17 cellular contexts compared by ENCODE assay signal in the genomic region with DNA sequence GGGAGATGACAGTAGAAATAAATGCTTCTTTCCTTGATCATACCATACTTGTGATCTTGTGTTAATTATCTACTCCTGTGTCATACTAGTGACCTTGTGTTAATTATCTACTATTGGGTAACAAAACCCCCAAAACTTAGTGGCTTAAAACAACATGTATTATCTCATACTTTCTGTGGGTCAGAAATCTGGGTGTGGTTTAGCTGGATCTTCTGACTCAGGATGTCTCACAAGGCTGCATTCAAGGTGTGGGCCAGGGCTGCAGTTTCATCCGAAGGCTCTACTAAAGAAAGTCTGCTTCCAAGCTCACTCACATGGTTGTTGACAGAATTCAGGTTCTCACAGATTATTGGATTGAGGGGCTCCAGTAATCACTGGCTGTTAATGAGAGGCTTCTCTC.
"Had no signal": no experiment of that assay in that cellular context is flagged by ENCODE, and none has a peak within 500 bp of the region (broad histone marks: within the 10 kb centered on the region; RNA-seq: fewer than 3 reads in every experiment).

No MANE protein-coding gene starts in this region.

- H3K27ac ChIP-seq: esophagus muscularis mucosa, prostate gland, stomach had no signal

- DNase-seq: activated CD4-positive, alpha-beta memory T cell treated with anti-CD3 and anti-CD28 coated beads for 36 hours; activated CD4-positive, alpha-beta T cell treated with anti-CD3 and anti-CD28 coated beads for 4 hours; activated naive CD4-positive, alpha-beta T cell treated with anti-CD3 and anti-CD28 coated beads for 36 hours; activated T-cell treated with anti-CD3 and anti-CD28 coated beads, Interleukin-2, amount 50 U/mL, for 1 hour; cerebellar nuclear complex; cortex of kidney; left ventricle myocardium superior; right cardiac atrium; stimulated activated CD4-positive, alpha-beta T cell treated with anti-CD3 and anti-CD28 coated beads, Interleukin-15, amount 100 ng/mL, for 24 hours; stimulated activated CD4-positive, alpha-beta T cell treated with anti-CD3 and anti-CD28 coated beads, Interleukin-2, amount 100 ng/mL, for 48 hours; stomach had no signal

- H3K4me1 ChIP-seq: esophagus muscularis mucosa, prostate gland, stomach had no signal

- H3K36me3 ChIP-seq: esophagus muscularis mucosa, prostate gland, stomach had no signal

- H3K27me3 ChIP-seq: stomach had no signal

- H3K4me3 ChIP-seq: esophagus muscularis mucosa, prostate gland, stomach had no signal

- ATAC-seq: left ventricle myocardium superior, right cardiac atrium, WTC11 had no signal

- FAIRE-seq: endometrium, keratinocyte, TTC549 had no signal

- H3K9me3 ChIP-seq: prostate gland, stomach had no signal
